In genomic region chr1:182133181-182133580, GRCh38 we compare ENCODE assay signal across 3 cellular contexts.
"Had no signal": no experiment of that assay in that cellular context is flagged by ENCODE, and none has a peak within 500 bp of the region (broad histone marks: within the 10 kb centered on the region; RNA-seq: fewer than 3 reads in every experiment).

No MANE protein-coding gene starts in this region.

- DNase-seq: GDM1, GF-D8 had no signal

- H3K4me3 ChIP-seq: GM12878 had no signal
